In the genomic region with DNA sequence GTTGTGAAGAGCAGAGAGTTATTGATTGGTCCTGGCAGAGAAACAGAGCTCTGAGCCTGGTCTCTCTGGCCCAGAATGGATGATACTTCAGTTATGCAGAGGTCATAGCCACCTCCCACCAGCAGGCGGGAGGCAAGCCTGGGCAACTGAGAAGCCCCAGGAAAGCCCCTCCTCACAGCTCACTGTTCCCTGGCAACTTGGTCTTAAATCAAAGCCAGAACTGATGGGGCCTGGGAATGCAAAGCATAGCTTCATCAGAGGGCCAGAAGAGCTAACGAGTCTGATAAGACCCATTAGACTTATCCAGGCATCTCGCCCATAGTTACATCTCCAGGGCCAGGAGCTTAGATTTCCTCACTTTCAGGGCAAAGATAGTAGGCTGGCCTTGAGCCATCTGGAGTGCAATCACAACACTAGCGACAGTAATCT, we compare ENCODE assay signal across 10 cellular contexts. TPM values are rescaled to one million over a fixed set of nuclear protein-coding genes. Genes with fewer than 3 reads are reported as not detected.
A peak's percentile ranks its signal among the peaks of the same experiment; 100 is the strongest.
DNase-seq lines count a peak whose midpoint lies in the region; ATAC-seq, FAIRE-seq and TF ChIP-seq lines count a peak whose summit lies in the region.
"Had no signal": no experiment of that assay in that cellular context is flagged by ENCODE, and none has a peak within 500 bp of the region (broad histone marks: within the 10 kb centered on the region; RNA-seq: fewer than 3 reads in every experiment).

No MANE protein-coding gene starts in this region.

- H3K9me3 ChIP-seq in H1 (ENCODE audit: insufficient read depth in 2 of 2, low read depth in 1 of 2, low read length in 1 of 2) (no peaks in the 10 kb centered on the region), mesenchymal stem cell (ENCODE audit: control insufficient read depth, low read length) (no peaks in the 10 kb centered on the region)
- H3K9me3 ChIP-seq: ascending aorta had no signal

- H3K4me1 ChIP-seq in H1 (replicated peaks in 1 of 4; ENCODE audit: control insufficient read depth in 3 of 4, insufficient read depth in 4 of 4, low read length in 3 of 4) (peaks cover 0 to 6% (median 0%) of the 10 kb centered on the region in 4 experiments; a peak in 1 of 7 replicates), mesenchymal stem cell (ENCODE audit: control insufficient read depth, insufficient read depth, low read depth, low read length) (no peaks in the 10 kb centered on the region)

- no peak overlapping the region for H3K14ac ChIP-seq in H1 (ENCODE audit: insufficient read length)
- H3K14ac ChIP-seq in mesenchymal stem cell (ENCODE audit: low read length in 2 of 2): no peak overlapping the region

- no peak overlapping the region for H3K56ac ChIP-seq in H1 (replicated peaks; ENCODE audit: insufficient read length, low read depth, low read length)

- POLR2A ChIA-PET in H1 (lab: Charles Lee; ENCODE audit: partially characterized antibody): no interaction called here

- H2BK20ac ChIP-seq in H1 (ENCODE audit: low read length): no peak overlapping the region

- H3K18ac ChIP-seq in H1 (ENCODE audit: extremely low read depth, low read length) (no peak overlapping the region), mesenchymal stem cell (ENCODE audit: low read depth in 1 of 2, low read length in 2 of 2) (no peak overlapping the region)

- H4K8ac ChIP-seq in H1 (ENCODE audit: extremely low read depth, insufficient read depth, low read length) (no peak overlapping the region), mesenchymal stem cell (ENCODE audit: low read length) (no peak overlapping the region)

- H3K23ac ChIP-seq in H1 (ENCODE audit: insufficient read length): no peak overlapping the region
- no peak overlapping the region for H3K23ac ChIP-seq in mesenchymal stem cell (ENCODE audit: low read length in 2 of 2)

- no peaks in the 10 kb centered on the region for H3K23me2 ChIP-seq in H1 (ENCODE audit: low read depth, low read length)

- H3K36me3 ChIP-seq in H1 (ENCODE audit: control insufficient read depth in 2 of 4, insufficient read depth in 4 of 4, low read length in 3 of 4): no peaks in the 10 kb centered on the region
- H3K36me3 ChIP-seq in mesenchymal stem cell (ENCODE audit: control insufficient read depth in 1 of 2, insufficient read depth in 2 of 2, low read depth in 1 of 2, low read length in 2 of 2): no peaks in the 10 kb centered on the region
- H3K36me3 ChIP-seq: ascending aorta had no signal

- no peak overlapping the region for H2BK15ac ChIP-seq in H1 (ENCODE audit: low read length)
- H2BK15ac ChIP-seq in mesenchymal stem cell (ENCODE audit: low read depth, poor library complexity, severe bottlenecking): no peak overlapping the region

- H2BK12ac ChIP-seq in H1 (ENCODE audit: low read depth, low read length): no peak overlapping the region
- no peak overlapping the region for H2BK12ac ChIP-seq in mesenchymal stem cell (ENCODE audit: low read length in 2 of 2)

- 43% methylated on average over 4 of the region's 4 CpGs; no CpG with 5 or more reads in 1 of the 2 experiments for WGBS in H1 (ENCODE audit: extremely low coverage in 1 of 2, insufficient coverage in 1 of 2, insufficient read length in 1 of 2, insufficient replicate concordance in 2 of 2, low coverage in 1 of 2, low lambda C conversion rate in 2 of 2, missing lambda C conversion rate in 1 of 2), 2 experiments
- 36% methylated on average over 3 of the region's 4 CpGs for WGBS in mesenchymal stem cell

- no peak overlapping the region for H2BK5ac ChIP-seq in H1 (ENCODE audit: low read depth, low read length)
- no peak overlapping the region for H2BK5ac ChIP-seq in mesenchymal stem cell (ENCODE audit: low read depth, low read length, poor library complexity, severe bottlenecking)

- H3K4me2 ChIP-seq in H1 (ENCODE audit: insufficient read depth in 1 of 2, low read depth in 2 of 2, low read length in 2 of 2) (peak overlapping the region in 1 of 2 experiments; percentile 7; a peak in 1 of 4 replicates), mesenchymal stem cell (ENCODE audit: low read length, poor library complexity, severe bottlenecking) (no peak overlapping the region)

- ATAC-seq in HG02610 (IDR thresholded peaks at IDR 0.05; ENCODE audit: unreplicated experiment): no peak

- no peak overlapping the region for H4K91ac ChIP-seq in H1 (replicated peaks; ENCODE audit: insufficient read length, low read length)
- H4K91ac ChIP-seq in mesenchymal stem cell (ENCODE audit: low read length): no peak overlapping the region

- H2AFZ ChIP-seq in H1 (ENCODE audit: low read length) (no peak overlapping the region), mesenchymal stem cell (ENCODE audit: low read depth, low read length) (no peak overlapping the region)

- no peak for DNase-seq in GM12864 (ENCODE audit: low read depth)
- DNase-seq in HuH-7 (ENCODE audit: low spot score): peak; percentile 64
- peak; percentile 33 to 76 for DNase-seq in H1 (ENCODE audit: low read depth in 1 of 2, low spot score in 2 of 2)
- peak; percentile 17 for DNase-seq in mesenchymal stem cell
- no peak for DNase-seq in hypothalamus (lab: John Stamatoyannopoulos, UW)
- no peak for DNase-seq in head of caudate nucleus
- DNase-seq in COLO668 (lab: John Stamatoyannopoulos, UW; ENCODE audit: unreplicated experiment): no peak
- DNase-seq: NCI-H510A had no signal

- CTCF ChIA-PET in H1 (lab: Charles Lee; ENCODE audit: partially characterized antibody): interaction anchor here (0.5 to 4.2 kb wide), 30 partner anchors 9 to 654 kb away, joined by 3 to 39 read pairs (median 4); no protein-coding TSS in a partner anchor

- no peak for TF ChIP-seq EP300 in H1 (IDR thresholded peaks at IDR 0.05; ENCODE audit: borderline replicate concordance in 1 of 2, low read depth in 2 of 2, low read length in 2 of 2)

- peak; percentile 74 to 80 for TF ChIP-seq RAD21 in H1 (IDR thresholded peaks at IDR 0.05 in 1 of 2, conservative IDR thresholded peaks at IDR 0.05 in 1 of 2; ENCODE audit: low read depth in 2 of 2, low read length in 2 of 2)

- TF ChIP-seq CTCF in GM12864 (IDR thresholded peaks at IDR 0.05; ENCODE audit: low read depth, low read length, missing control alignments) (peak; percentile 60), H1 (IDR thresholded peaks at IDR 0.05; ENCODE audit: control extremely low read depth in 1 of 3, insufficient read depth in 1 of 3, low read depth in 1 of 3, low read length in 3 of 3) (peak; percentile 64 to 85 (median 77))

- no peak overlapping the region for H4K5ac ChIP-seq in H1 (ENCODE audit: insufficient read length, low read depth, low read length)

- intact Hi-C loops in head of caudate nucleus (cut with DNase I): no loop called here

- TF ChIP-seq POLR2A in H1 (IDR thresholded peaks at IDR 0.05; ENCODE audit: control extremely low read depth in 1 of 2, low read depth in 2 of 2, low read length in 2 of 2): no peak

- no peak overlapping the region for H3K9ac ChIP-seq in H1 (replicated peaks in 1 of 4; ENCODE audit: extremely low read depth in 1 of 4, low read depth in 3 of 4, low read length in 3 of 4)
- no peak overlapping the region for H3K9ac ChIP-seq in mesenchymal stem cell (ENCODE audit: low read length)

- peak; percentile 87 for FAIRE-seq in H1 (lab: Jason Lieb, UNC)

- H3K27me3 ChIP-seq in H1 (replicated peaks in 1 of 4; ENCODE audit: control insufficient read depth in 3 of 4, extremely low read depth in 1 of 4, insufficient read depth in 3 of 4, low read length in 3 of 4) (peaks cover 2 to 17% (median 9%) of the 10 kb centered on the region in 4 experiments), mesenchymal stem cell (ENCODE audit: control insufficient read depth in 1 of 2, insufficient read depth in 1 of 2, low read length in 2 of 2) (no peaks in the 10 kb centered on the region)
- H3K27me3 ChIP-seq: ascending aorta had no signal

- H3K27ac ChIP-seq in H1 (ENCODE audit: low read depth, low read length): no peak overlapping the region
- H3K27ac ChIP-seq in mesenchymal stem cell (ENCODE audit: low read length, poor library complexity, severe bottlenecking): no peak overlapping the region
- H3K27ac ChIP-seq: ascending aorta had no signal

- H3K4me3 ChIP-seq in GM12864 (ENCODE audit: low read depth, low read length): no peak overlapping the region
- H3K4me3 ChIP-seq in H1 (ENCODE audit: extremely low read depth in 1 of 4, insufficient read depth in 2 of 4, low read depth in 3 of 4, low read length in 4 of 4): no peak overlapping the region
- no peak overlapping the region for H3K4me3 ChIP-seq in mesenchymal stem cell (ENCODE audit: insufficient read depth in 1 of 2, low read depth in 1 of 2, low read length in 2 of 2)
- H3K4me3 ChIP-seq: ascending aorta had no signal

- H2AK5ac ChIP-seq in H1 (ENCODE audit: low read depth, low read length) (no peak overlapping the region), mesenchymal stem cell (ENCODE audit: low read length, severe bottlenecking) (no peak overlapping the region)

- no peak overlapping the region for H2BK120ac ChIP-seq in H1 (replicated peaks; ENCODE audit: low read depth, low read length)
- H2BK120ac ChIP-seq in mesenchymal stem cell (ENCODE audit: low read depth, low read length): no peak overlapping the region

- H3K79me1 ChIP-seq in H1 (ENCODE audit: low read depth, low read length): no peaks in the 10 kb centered on the region
- H3K79me1 ChIP-seq in mesenchymal stem cell (replicated peaks; ENCODE audit: low read length, poor library complexity, severe bottlenecking): no peaks in the 10 kb centered on the region

- H3K4ac ChIP-seq in H1 (replicated peaks; ENCODE audit: insufficient read length, low read depth, low read length) (no peak overlapping the region), mesenchymal stem cell (ENCODE audit: low read depth in 1 of 2, low read length in 2 of 2) (no peak overlapping the region)

- no peaks in the 10 kb centered on the region for H3K79me2 ChIP-seq in H1 (ENCODE audit: control insufficient read depth in 1 of 2, insufficient read depth in 2 of 2, low read length in 2 of 2)

- no peaks in the 10 kb centered on the region for H4K20me1 ChIP-seq in H1 (replicated peaks in 1 of 2; ENCODE audit: control insufficient read depth in 1 of 2, insufficient read depth in 2 of 2, low read length in 2 of 2)

TF ChIP-seq in H1, 55 proteins besides CTCF, POLR2A, EP300 and RAD21 (continues in another document):
- TF ChIP-seq TEAD4 (IDR thresholded peaks at IDR 0.05; ENCODE audit: low read depth, low read length) (peak; percentile 29; the same call in 1 of the 2 replicates), SP2 (IDR thresholded peaks at IDR 0.05; ENCODE audit: low read length) (no peak), SIX5 (IDR thresholded peaks at IDR 0.05; ENCODE audit: low read depth, low read length) (no peak)

RNA-seq across cellular contexts. Expression of a gene that starts 5.5 kb away (rescaled TPM):
- total RNA-seq in H1 (2021; fragmentation: NEBNext Ultra II Directional; extraction: Animal tissue kit (Norgen Biotek cat#: 25700)): 0.99 and 1.9 TPM in 2 replicates
- polyA plus RNA-seq in H1 (2011; rRNA removed): 1.5 and 2.3 TPM in 2 replicates
- 2.4 TPM for polyA plus RNA-seq in H1 (2011; cell fraction: cytosol; rRNA removed)
- polyA plus RNA-seq in H1 (2011; cell fraction: nucleus; rRNA removed): 17.2 TPM
- 1.3 to 1.7 TPM (median 1.5 TPM) in 4 replicates for polyA plus RNA-seq in H1 (2012, experiment 1 of 2)
- polyA plus RNA-seq in H1 (2012, experiment 2 of 2): 0.22 TPM
- 1.1 TPM for polyA plus RNA-seq in H1 (2013, experiment 1 of 2)
- 1.1 TPM for polyA plus RNA-seq in H1 (2013, experiment 2 of 2)
- 0.95 and 2.6 TPM in 2 replicates for polyA minus RNA-seq in H1 (2011; rRNA and poly(A)+ RNA removed)
- polyA minus RNA-seq in H1 (2011; cell fraction: cytosol; rRNA and poly(A)+ RNA removed): 1.3 TPM
- polyA minus RNA-seq in H1 (2011; cell fraction: nucleus; rRNA and poly(A)+ RNA removed): 2.8 TPM
- 0.37 TPM for polyA plus RNA-seq in mesenchymal stem cell (2013, experiment 1 of 2)
- 0.47 TPM for polyA plus RNA-seq in mesenchymal stem cell (2013, experiment 2 of 2)

Comparison
In these comparisons a context has a peak if more than half of its experiments do, and no peak if none do; other contexts are left out.
1. DNase-seq: peak in HuH-7 (single experiment), H1 (2 of 2) and mesenchymal stem cell (single experiment); none in GM12864 (single experiment), hypothalamus (0 of 51), head of caudate nucleus (0 of 42) and COLO668 (single experiment).